2 cellular contexts compared by ENCODE assay signal in the genomic region with DNA sequence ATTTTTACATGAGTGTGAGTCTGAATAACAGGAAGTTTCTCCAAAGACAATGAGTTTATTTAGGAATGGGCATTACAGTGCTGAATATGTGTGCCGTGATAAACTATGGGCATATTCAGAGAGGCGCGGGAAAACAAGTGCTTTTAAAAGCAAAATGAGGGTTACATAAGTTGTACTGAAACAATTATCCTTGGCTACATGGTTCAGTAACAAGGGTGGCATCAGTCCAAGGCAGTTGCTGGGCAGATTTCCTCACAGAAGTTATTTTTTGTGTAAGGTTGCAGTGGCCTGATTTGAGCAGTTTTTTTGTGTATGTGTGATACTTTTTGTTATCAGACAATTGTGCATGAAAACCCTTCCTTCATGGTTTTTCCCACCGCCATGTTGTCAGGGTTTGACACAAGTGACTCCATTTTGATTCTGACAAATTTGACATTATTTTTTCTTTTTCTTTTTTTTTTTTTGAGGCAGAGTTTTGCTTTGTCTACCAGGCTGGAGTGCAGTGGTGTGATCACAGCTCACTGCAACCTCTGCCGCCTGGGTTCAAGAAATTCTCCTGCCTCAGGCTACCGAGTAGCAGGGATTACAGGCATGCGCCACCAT.
TF ChIP-seq lines count a peak whose summit lies in the region.

No MANE protein-coding gene starts in this region.

TF ChIP-seq in endothelial cell of umbilical vein, 7 proteins besides CTCF, POLR2A, EP300 and RAD21 (continued from another document):
- TF ChIP-seq, protein P1, sequence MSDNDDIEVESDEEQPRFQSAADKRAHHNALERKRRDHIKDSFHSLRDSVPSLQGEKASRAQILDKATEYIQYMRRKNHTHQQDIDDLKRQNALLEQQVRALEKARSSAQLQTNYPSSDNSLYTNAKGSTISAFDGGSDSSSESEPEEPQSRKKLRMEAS (IDR thresholded peaks at IDR 0.05; ENCODE audit: insufficient read depth, insufficient read length) = no peak
- no peak for TF ChIP-seq GATA2 (IDR thresholded peaks at IDR 0.05; ENCODE audit: insufficient read depth, insufficient read length, low read depth, low read length)
TF ChIP-seq in endothelial cell of umbilical vein: peak in this region for 0.

TF ChIP-seq in GM23338, 12 proteins besides CTCF, POLR2A, EP300 and RAD21 (continued from another document):
- TF ChIP-seq ZNF331 (CRISPR knock-in tag; IDR thresholded peaks at IDR 0.05; ENCODE audit: low read depth) (no peak), CREB1 (CRISPR knock-in tag; IDR thresholded peaks at IDR 0.05; ENCODE audit: low read depth) (no peak), JUNB (IDR thresholded peaks at IDR 0.05; ENCODE audit: unreplicated experiment) (no peak), ZNF114 (CRISPR knock-in tag; IDR thresholded peaks at IDR 0.05) (no peak), POLR2AphosphoS5 (IDR thresholded peaks at IDR 0.05; ENCODE audit: low read depth) (no peak)
- TF ChIP-seq, protein P2, sequence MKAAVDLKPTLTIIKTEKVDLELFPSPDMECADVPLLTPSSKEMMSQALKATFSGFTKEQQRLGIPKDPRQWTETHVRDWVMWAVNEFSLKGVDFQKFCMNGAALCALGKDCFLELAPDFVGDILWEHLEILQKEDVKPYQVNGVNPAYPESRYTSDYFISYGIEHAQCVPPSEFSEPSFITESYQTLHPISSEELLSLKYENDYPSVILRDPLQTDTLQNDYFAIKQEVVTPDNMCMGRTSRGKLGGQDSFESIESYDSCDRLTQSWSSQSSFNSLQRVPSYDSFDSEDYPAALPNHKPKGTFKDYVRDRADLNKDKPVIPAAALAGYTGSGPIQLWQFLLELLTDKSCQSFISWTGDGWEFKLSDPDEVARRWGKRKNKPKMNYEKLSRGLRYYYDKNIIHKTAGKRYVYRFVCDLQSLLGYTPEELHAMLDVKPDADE (IDR thresholded peaks at IDR 0.05) = no peak
- TF ChIP-seq, protein P3, sequence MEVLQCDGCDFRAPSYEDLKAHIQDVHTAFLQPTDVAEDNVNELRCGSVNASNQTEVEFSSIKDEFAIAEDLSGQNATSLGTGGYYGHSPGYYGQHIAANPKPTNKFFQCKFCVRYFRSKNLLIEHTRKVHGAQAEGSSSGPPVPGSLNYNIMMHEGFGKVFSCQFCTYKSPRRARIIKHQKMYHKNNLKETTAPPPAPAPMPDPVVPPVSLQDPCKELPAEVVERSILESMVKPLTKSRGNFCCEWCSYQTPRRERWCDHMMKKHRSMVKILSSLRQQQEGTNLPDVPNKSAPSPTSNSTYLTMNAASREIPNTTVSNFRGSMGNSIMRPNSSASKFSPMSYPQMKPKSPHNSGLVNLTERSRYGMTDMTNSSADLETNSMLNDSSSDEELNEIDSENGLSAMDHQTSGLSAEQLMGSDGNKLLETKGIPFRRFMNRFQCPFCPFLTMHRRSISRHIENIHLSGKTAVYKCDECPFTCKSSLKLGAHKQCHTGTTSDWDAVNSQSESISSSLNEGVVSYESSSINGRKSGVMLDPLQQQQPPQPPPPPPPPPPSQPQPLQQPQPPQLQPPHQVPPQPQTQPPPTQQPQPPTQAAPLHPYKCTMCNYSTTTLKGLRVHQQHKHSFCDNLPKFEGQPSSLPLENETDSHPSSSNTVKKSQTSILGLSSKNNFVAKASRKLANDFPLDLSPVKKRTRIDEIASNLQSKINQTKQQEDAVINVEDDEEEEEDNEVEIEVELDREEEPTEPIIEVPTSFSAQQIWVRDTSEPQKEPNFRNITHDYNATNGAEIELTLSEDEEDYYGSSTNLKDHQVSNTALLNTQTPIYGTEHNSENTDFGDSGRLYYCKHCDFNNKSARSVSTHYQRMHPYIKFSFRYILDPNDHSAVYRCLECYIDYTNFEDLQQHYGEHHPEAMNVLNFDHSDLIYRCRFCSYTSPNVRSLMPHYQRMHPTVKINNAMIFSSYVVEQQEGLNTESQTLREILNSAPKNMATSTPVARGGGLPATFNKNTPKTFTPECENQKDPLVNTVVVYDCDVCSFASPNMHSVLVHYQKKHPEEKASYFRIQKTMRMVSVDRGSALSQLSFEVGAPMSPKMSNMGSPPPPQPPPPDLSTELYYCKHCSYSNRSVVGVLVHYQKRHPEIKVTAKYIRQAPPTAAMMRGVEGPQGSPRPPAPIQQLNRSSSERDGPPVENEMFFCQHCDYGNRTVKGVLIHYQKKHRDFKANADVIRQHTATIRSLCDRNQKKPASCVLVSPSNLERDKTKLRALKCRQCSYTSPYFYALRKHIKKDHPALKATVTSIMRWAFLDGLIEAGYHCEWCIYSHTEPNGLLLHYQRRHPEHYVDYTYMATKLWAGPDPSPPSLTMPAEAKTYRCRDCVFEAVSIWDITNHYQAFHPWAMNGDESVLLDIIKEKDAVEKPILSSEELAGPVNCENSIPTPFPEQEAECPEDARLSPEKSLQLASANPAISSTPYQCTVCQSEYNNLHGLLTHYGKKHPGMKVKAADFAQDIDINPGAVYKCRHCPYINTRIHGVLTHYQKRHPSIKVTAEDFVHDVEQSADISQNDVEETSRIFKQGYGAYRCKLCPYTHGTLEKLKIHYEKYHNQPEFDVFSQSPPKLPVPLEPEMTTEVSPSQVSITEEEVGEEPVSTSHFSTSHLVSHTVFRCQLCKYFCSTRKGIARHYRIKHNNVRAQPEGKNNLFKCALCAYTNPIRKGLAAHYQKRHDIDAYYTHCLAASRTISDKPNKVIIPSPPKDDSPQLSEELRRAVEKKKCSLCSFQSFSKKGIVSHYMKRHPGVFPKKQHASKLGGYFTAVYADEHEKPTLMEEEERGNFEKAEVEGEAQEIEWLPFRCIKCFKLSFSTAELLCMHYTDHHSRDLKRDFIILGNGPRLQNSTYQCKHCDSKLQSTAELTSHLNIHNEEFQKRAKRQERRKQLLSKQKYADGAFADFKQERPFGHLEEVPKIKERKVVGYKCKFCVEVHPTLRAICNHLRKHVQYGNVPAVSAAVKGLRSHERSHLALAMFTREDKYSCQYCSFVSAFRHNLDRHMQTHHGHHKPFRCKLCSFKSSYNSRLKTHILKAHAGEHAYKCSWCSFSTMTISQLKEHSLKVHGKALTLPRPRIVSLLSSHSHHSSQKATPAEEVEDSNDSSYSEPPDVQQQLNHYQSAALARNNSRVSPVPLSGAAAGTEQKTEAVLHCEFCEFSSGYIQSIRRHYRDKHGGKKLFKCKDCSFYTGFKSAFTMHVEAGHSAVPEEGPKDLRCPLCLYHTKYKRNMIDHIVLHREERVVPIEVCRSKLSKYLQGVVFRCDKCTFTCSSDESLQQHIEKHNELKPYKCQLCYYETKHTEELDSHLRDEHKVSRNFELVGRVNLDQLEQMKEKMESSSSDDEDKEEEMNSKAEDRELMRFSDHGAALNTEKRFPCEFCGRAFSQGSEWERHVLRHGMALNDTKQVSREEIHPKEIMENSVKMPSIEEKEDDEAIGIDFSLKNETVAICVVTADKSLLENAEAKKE (CRISPR knock-in tag; IDR thresholded peaks at IDR 0.05) = no peak
- TF ChIP-seq, protein P4, sequence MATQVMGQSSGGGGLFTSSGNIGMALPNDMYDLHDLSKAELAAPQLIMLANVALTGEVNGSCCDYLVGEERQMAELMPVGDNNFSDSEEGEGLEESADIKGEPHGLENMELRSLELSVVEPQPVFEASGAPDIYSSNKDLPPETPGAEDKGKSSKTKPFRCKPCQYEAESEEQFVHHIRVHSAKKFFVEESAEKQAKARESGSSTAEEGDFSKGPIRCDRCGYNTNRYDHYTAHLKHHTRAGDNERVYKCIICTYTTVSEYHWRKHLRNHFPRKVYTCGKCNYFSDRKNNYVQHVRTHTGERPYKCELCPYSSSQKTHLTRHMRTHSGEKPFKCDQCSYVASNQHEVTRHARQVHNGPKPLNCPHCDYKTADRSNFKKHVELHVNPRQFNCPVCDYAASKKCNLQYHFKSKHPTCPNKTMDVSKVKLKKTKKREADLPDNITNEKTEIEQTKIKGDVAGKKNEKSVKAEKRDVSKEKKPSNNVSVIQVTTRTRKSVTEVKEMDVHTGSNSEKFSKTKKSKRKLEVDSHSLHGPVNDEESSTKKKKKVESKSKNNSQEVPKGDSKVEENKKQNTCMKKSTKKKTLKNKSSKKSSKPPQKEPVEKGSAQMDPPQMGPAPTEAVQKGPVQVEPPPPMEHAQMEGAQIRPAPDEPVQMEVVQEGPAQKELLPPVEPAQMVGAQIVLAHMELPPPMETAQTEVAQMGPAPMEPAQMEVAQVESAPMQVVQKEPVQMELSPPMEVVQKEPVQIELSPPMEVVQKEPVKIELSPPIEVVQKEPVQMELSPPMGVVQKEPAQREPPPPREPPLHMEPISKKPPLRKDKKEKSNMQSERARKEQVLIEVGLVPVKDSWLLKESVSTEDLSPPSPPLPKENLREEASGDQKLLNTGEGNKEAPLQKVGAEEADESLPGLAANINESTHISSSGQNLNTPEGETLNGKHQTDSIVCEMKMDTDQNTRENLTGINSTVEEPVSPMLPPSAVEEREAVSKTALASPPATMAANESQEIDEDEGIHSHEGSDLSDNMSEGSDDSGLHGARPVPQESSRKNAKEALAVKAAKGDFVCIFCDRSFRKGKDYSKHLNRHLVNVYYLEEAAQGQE (IDR thresholded peaks at IDR 0.05; ENCODE audit: unreplicated experiment) = no peak
